ENCODE assay signal across 2 cellular contexts in genomic region chr17:74740641-74741387, GRCh38.
TF ChIP-seq lines count a peak whose summit lies in the region.

No MANE protein-coding gene starts in this region.

TF ChIP-seq in Ishikawa, 13 proteins besides CTCF, POLR2A, EP300 and RAD21:
- TF ChIP-seq ZBTB7A (IDR thresholded peaks at IDR 0.05; ENCODE audit: low read depth): no peak
- TF ChIP-seq NFIC (IDR thresholded peaks at IDR 0.05): peak; percentile 8; the same call in 1 of the 2 replicates

TF ChIP-seq in K562, 482 proteins besides CTCF, POLR2A, EP300 and RAD21:
- no peak for TF ChIP-seq ZNF830 (CRISPR knock-in tag; IDR thresholded peaks at IDR 0.05)
- TF ChIP-seq ZNF134 (CRISPR knock-in tag; conservative IDR thresholded peaks at IDR 0.05): no peak
- no peak for TF ChIP-seq PHTF2 (CRISPR knock-in tag; IDR thresholded peaks at IDR 0.05)
- no peak for TF ChIP-seq CTBP1 (IDR thresholded peaks at IDR 0.05; ENCODE audit: borderline replicate concordance)
- peak; percentile 23; the same call in 1 of the 2 replicates for TF ChIP-seq NFIC (IDR thresholded peaks at IDR 0.05)
TF ChIP-seq in K562: peak in this region for 1.
